In the genomic region with DNA sequence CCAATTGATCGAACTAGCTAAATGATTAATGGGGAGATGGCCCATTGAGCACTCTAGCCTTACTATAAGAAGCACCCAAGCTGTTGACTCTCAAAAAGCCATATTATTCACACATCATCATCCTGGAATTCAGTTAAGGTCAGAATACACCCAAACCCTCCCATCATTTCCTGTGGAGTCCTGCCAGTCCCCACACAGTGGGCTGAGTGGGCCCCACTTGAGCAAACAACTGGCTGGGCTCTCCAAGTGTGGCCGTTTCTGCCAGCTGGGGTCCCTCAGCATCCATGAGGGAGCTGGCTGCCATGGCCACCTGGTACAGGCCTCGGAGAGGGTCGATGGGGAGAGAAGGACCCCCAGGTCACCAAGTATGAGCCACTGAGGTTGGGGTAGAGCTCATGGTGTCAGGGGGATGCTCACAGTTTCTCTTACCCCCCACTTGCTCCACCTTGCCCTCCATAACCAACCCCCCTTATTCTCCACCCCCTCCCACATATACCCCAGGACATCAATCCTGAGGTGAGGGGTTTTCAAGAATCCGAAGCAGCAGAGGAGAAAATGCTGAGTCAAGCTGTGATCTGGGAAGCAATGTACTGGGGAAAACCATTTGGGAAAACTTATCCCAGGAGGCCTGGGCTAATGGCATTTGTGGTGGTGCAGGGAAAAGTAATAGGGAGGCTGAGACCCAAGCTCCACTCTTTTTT, we compare ENCODE assay signal across 1 cellular context.
A peak's percentile ranks its signal among the peaks of the same experiment; 100 is the strongest.
TF ChIP-seq lines count a peak whose summit lies in the region.

No MANE protein-coding gene starts in this region.

TF ChIP-seq in SK-N-SH, 30 proteins besides CTCF, POLR2A, EP300 and RAD21 (continued from another document):
- TF ChIP-seq GABPA (IDR thresholded peaks at IDR 0.05; ENCODE audit: low read depth) = no peak
- no peak for TF ChIP-seq TAF1 (IDR thresholded peaks at IDR 0.05; ENCODE audit: borderline replicate concordance, low read depth, low read length)
- TF ChIP-seq FOXJ3 (CRISPR knock-in tag; IDR thresholded peaks at IDR 0.05) = no peak
- TF ChIP-seq MEF2A (IDR thresholded peaks at IDR 0.05; ENCODE audit: borderline replicate concordance, low read depth) = no peak
- no peak for TF ChIP-seq ELF1 (IDR thresholded peaks at IDR 0.05)
- TF ChIP-seq FOXM1 (IDR thresholded peaks at IDR 0.05; ENCODE audit: low read depth) = 0 out of 2 replicates have a peak, but pooled peaks have one; percentile 45
- TF ChIP-seq, protein P1, sequence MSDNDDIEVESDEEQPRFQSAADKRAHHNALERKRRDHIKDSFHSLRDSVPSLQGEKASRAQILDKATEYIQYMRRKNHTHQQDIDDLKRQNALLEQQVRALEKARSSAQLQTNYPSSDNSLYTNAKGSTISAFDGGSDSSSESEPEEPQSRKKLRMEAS (IDR thresholded peaks at IDR 0.05; ENCODE audit: low read depth) = 0 out of 2 replicates have a peak, but pooled peaks have one; percentile 12
- TF ChIP-seq NRF1 (IDR thresholded peaks at IDR 0.05; ENCODE audit: low read depth, low read length) = no peak
- TF ChIP-seq, protein P2, sequence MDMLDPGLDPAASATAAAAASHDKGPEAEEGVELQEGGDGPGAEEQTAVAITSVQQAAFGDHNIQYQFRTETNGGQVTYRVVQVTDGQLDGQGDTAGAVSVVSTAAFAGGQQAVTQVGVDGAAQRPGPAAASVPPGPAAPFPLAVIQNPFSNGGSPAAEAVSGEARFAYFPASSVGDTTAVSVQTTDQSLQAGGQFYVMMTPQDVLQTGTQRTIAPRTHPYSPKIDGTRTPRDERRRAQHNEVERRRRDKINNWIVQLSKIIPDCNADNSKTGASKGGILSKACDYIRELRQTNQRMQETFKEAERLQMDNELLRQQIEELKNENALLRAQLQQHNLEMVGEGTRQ (IDR thresholded peaks at IDR 0.05; ENCODE audit: borderline replicate concordance, low read depth, low read length) = no peak
- TF ChIP-seq RFX5 (IDR thresholded peaks at IDR 0.05; ENCODE audit: low read length) = no peak
- TF ChIP-seq EZH2phosphoT487 (IDR thresholded peaks at IDR 0.05; ENCODE audit: borderline replicate concordance, low read depth) = no peak
- TF ChIP-seq GATA2 (CRISPR knock-in tag; IDR thresholded peaks at IDR 0.05) = no peak
- TF ChIP-seq, protein P3, sequence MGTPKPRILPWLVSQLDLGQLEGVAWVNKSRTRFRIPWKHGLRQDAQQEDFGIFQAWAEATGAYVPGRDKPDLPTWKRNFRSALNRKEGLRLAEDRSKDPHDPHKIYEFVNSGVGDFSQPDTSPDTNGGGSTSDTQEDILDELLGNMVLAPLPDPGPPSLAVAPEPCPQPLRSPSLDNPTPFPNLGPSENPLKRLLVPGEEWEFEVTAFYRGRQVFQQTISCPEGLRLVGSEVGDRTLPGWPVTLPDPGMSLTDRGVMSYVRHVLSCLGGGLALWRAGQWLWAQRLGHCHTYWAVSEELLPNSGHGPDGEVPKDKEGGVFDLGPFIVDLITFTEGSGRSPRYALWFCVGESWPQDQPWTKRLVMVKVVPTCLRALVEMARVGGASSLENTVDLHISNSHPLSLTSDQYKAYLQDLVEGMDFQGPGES (IDR thresholded peaks at IDR 0.05; ENCODE audit: low read depth, low read length) = no peak
- no peak for TF ChIP-seq CHD2 (IDR thresholded peaks at IDR 0.05; ENCODE audit: low read length, partially characterized antibody)
- TF ChIP-seq SMC3 (IDR thresholded peaks at IDR 0.05; ENCODE audit: low read depth, low read length) = no peak
- no peak for TF ChIP-seq POLR2AphosphoS5 (IDR thresholded peaks at IDR 0.05; ENCODE audit: low read depth, low read length)
- TF ChIP-seq, protein P4, sequence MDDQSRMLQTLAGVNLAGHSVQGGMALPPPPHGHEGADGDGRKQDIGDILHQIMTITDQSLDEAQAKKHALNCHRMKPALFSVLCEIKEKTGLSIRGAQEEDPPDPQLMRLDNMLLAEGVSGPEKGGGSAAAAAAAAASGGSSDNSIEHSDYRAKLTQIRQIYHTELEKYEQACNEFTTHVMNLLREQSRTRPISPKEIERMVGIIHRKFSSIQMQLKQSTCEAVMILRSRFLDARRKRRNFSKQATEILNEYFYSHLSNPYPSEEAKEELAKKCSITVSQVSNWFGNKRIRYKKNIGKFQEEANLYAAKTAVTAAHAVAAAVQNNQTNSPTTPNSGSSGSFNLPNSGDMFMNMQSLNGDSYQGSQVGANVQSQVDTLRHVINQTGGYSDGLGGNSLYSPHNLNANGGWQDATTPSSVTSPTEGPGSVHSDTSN (IDR thresholded peaks at IDR 0.05) = peak; percentile 56
- TF ChIP-seq SIN3A (IDR thresholded peaks at IDR 0.05; ENCODE audit: borderline replicate concordance, low read depth, low read length) = no peak
- TF ChIP-seq, protein P5, sequence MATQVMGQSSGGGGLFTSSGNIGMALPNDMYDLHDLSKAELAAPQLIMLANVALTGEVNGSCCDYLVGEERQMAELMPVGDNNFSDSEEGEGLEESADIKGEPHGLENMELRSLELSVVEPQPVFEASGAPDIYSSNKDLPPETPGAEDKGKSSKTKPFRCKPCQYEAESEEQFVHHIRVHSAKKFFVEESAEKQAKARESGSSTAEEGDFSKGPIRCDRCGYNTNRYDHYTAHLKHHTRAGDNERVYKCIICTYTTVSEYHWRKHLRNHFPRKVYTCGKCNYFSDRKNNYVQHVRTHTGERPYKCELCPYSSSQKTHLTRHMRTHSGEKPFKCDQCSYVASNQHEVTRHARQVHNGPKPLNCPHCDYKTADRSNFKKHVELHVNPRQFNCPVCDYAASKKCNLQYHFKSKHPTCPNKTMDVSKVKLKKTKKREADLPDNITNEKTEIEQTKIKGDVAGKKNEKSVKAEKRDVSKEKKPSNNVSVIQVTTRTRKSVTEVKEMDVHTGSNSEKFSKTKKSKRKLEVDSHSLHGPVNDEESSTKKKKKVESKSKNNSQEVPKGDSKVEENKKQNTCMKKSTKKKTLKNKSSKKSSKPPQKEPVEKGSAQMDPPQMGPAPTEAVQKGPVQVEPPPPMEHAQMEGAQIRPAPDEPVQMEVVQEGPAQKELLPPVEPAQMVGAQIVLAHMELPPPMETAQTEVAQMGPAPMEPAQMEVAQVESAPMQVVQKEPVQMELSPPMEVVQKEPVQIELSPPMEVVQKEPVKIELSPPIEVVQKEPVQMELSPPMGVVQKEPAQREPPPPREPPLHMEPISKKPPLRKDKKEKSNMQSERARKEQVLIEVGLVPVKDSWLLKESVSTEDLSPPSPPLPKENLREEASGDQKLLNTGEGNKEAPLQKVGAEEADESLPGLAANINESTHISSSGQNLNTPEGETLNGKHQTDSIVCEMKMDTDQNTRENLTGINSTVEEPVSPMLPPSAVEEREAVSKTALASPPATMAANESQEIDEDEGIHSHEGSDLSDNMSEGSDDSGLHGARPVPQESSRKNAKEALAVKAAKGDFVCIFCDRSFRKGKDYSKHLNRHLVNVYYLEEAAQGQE (IDR thresholded peaks at IDR 0.05; ENCODE audit: low read depth, low read length) = no peak
- TF ChIP-seq FOSL2 (IDR thresholded peaks at IDR 0.05; ENCODE audit: borderline replicate concordance, low read depth) = peak; percentile 57; the same call in 1 of the 2 replicates
- TF ChIP-seq TEAD4 (IDR thresholded peaks at IDR 0.05; ENCODE audit: borderline replicate concordance, insufficient read depth) = peak; percentile 69
- TF ChIP-seq YY1 (IDR thresholded peaks at IDR 0.05; ENCODE audit: low read depth) = no peak
